Comparison of ENCODE assay signal across 26 cellular contexts in the genomic region with DNA sequence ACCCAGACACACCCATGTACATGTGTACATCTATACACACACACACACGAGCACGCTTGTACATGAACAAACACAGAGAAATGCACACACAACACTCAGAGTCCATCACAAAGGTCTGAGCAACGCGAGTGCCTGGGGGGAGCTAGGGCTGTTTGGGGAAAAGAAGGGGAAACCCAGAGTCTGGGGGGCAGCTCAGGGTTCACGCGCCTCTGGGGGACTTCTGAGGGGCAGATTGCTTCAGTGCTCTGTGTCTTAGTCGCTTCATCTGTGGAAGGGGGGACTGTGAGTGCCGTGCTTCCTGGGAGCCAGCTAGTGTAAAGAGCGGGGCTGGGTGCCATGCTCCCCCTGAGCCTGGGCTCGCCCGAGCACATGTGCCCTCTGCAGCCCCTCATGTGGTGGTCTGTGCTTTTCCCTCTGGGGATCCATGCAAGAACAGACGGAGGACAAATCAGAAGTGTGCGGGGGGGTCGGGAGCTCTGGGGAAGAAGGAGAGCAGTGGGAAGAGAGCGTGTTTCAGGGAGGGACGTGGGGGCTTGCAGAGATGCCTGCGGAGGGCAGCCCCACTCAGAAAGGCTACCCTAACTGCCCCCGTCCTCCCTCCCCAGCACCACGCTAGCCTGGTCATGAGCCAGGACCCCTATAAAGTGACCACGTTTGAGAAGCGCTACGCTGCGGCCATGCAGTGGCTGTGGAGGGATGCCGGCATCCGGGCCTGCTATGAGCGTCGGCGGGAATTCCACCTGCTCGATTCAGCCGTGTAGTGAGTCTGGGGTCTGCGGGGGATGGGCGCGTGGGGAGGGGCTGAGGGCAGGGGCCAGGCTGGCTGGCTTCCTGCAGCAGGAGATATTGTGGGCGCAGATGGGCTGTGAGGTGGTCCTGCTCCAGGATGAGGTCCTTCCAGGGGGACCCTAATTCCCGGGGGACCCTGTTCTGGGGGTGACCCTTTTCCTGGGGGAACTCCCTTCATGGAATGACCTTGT. TPM values are rescaled to one million over a fixed set of nuclear protein-coding genes. Genes with fewer than 3 reads are reported as not detected.
A peak's percentile ranks its signal among the peaks of the same experiment; 100 is the strongest.
DNase-seq lines count a peak whose midpoint lies in the region; ATAC-seq, FAIRE-seq and TF ChIP-seq lines count a peak whose summit lies in the region.
"Had no signal": no experiment of that assay in that cellular context is flagged by ENCODE, and none has a peak within 500 bp of the region (broad histone marks: within the 10 kb centered on the region; RNA-seq: fewer than 3 reads in every experiment).

No MANE protein-coding gene starts in this region.

- H3K27ac ChIP-seq in H9 (ENCODE audit: insufficient read length, low read depth, low read length) (no peak overlapping the region), K562 (ENCODE audit: extremely low read depth, low read depth, low read length) (no peak overlapping the region)
- H3K27ac ChIP-seq: A549, foreskin keratinocyte, KMS-11 had no signal

- no peak overlapping the region for H4K5ac ChIP-seq in H9 (ENCODE audit: insufficient read length, low read depth, low read length)

- no peak overlapping the region for H2BK5ac ChIP-seq in H9 (ENCODE audit: insufficient read length, low read length)

- H3K4me2 ChIP-seq in H9 (ENCODE audit: insufficient read depth, insufficient read length, low read length) (no peak overlapping the region), K562 (ENCODE audit: insufficient read depth, low read length) (no peak overlapping the region)
- H3K4me2 ChIP-seq: A549, KMS-11 had no signal

- peak overlapping the region; percentile 56 for H3K27ac Mint-ChIP-seq in T-helper 2 cell treated with Interferon-gamma antibody and Interleukin-4, amounts not matched to agents 5 μg/mL and 100 μg/mL, for 36 hours
- H3K27ac Mint-ChIP-seq in H9 = peak overlapping the region in 1 of 3 experiments; percentile 50; a peak in 2 of 7 replicates
- H3K27ac Mint-ChIP-seq in stimulated activated effector memory CD8-positive, alpha-beta T cell treated with anti-CD3 and anti-CD28 coated beads, Interleukin-12 subunit alpha, Interleukin-12 subunit beta, amount 100 ng/mL, for 72 hours = peak overlapping the region; percentile 60
- H3K27ac Mint-ChIP-seq: activated T-cell treated with anti-CD3 and anti-CD28 coated beads, Interleukin-2, amount 50 U/mL, for 24 hours; B cell; memory B cell had no signal

- ATAC-seq in K562 (no peak), GM21529 (IDR thresholded peaks at IDR 0.05; ENCODE audit: unreplicated experiment) (no peak)
- ATAC-seq in stimulated activated effector memory CD8-positive, alpha-beta T cell treated with anti-CD3 and anti-CD28 coated beads, Interleukin-12 subunit alpha, Interleukin-12 subunit beta, amount 100 ng/mL, for 72 hours = no peak
- ATAC-seq: A549, foreskin keratinocyte, SK-N-SH treated with all-trans-retinoic acid at 6 μM for 48 hours had no signal

- POLR2A ChIA-PET in K562 (lab: Yijun Ruan, JAX) = no interaction called here

- no peak for DNase-seq in T-helper 2 cell treated with Interferon-gamma antibody and Interleukin-4, amounts not matched to agents 5 μg/mL and 100 μg/mL, for 36 hours (ENCODE audit: low spot score)
- no peak for DNase-seq in T-helper 2 cell
- no peak for DNase-seq in H9
- no peak for DNase-seq in K562 (ENCODE audit: extremely low read depth in 1 of 4, low spot score in 3 of 4)
- DNase-seq in stimulated activated effector memory CD8-positive, alpha-beta T cell treated with anti-CD3 and anti-CD28 coated beads, Interleukin-12 subunit alpha, Interleukin-12 subunit beta, amount 100 ng/mL, for 72 hours (ENCODE audit: low spot score in 2 of 2) = no peak
- DNase-seq in NCI-H2107 treated with DMSO at 0.1 percent for 48 hours (lab: John Stamatoyannopoulos, UW; ENCODE audit: unreplicated experiment) = no peak
- DNase-seq in GM12892 (ENCODE audit: insufficient read length) = no peak
- DNase-seq: activated CD8-positive, alpha-beta memory T cell treated with anti-CD3 and anti-CD28 coated beads for 24 hours; activated naive CD4-positive, alpha-beta T cell; activated T-cell treated with anti-CD3 and anti-CD28 coated beads, Interleukin-2, amount 50 U/mL, for 24 hours; effector CD8-positive, alpha-beta T cell; foreskin keratinocyte; MV-4-11; NCI-H187; NCI-H526 treated with DMSO at 0.1 percent for 48 hours; nucleus accumbens; RPMI8226; T1000; upper lobe of left lung had no signal

- no peak overlapping the region; the same call in 1 of the 2 replicates for H3K14ac ChIP-seq in H9 (ENCODE audit: insufficient read depth, low read length)

- no peak for TF ChIP-seq POLR2A in K562 (conservative IDR thresholded peaks at IDR 0.05)
- no peak for TF ChIP-seq POLR2A in GM12892 (IDR thresholded peaks at IDR 0.05; ENCODE audit: low read depth, low read length)

- TF ChIP-seq RAD21 in K562 (CRISPR knock-in tag; conservative IDR thresholded peaks at IDR 0.05 in 1 of 2, IDR thresholded peaks at IDR 0.05 in 1 of 2) = no peak

- no peak for TF ChIP-seq CTCF in H9 (conservative IDR thresholded peaks at IDR 0.05)
- TF ChIP-seq CTCF in K562 (IDR thresholded peaks at IDR 0.05 in 2 of 3, conservative IDR thresholded peaks at IDR 0.05 in 1 of 3; ENCODE audit: insufficient read depth in 2 of 3, low read depth in 1 of 3, low read length in 3 of 3) = no peak

- H3K4ac ChIP-seq in H9 (ENCODE audit: low read depth, low read length) = no peak overlapping the region

- H3K9me3 ChIP-seq in H9 (ENCODE audit: control insufficient read depth, low read depth, low read length) (no peaks in the 10 kb centered on the region), K562 (replicated peaks; ENCODE audit: control insufficient read depth, insufficient read depth, low read depth, low read length) (no peaks in the 10 kb centered on the region)
- H3K9me3 ChIP-seq: A549, upper lobe of left lung had no signal

- H3K4me3 Mint-ChIP-seq in T-helper 2 cell treated with Interferon-gamma antibody and Interleukin-4, amounts not matched to agents 5 μg/mL and 100 μg/mL, for 36 hours = no peak overlapping the region
- no peak overlapping the region for H3K4me3 Mint-ChIP-seq in H9
- no peak overlapping the region for H3K4me3 Mint-ChIP-seq in stimulated activated effector memory CD8-positive, alpha-beta T cell treated with anti-CD3 and anti-CD28 coated beads, Interleukin-12 subunit alpha, Interleukin-12 subunit beta, amount 100 ng/mL, for 72 hours
- H3K4me3 Mint-ChIP-seq: activated T-cell treated with anti-CD3 and anti-CD28 coated beads, Interleukin-2, amount 50 U/mL, for 24 hours; B cell; memory B cell had no signal

- H3K23me2 ChIP-seq in H9 (ENCODE audit: insufficient read length, low read depth, low read length, poor library complexity, severe bottlenecking) = no peaks in the 10 kb centered on the region

- H3K27me3 Mint-ChIP-seq in T-helper 2 cell treated with Interferon-gamma antibody and Interleukin-4, amounts not matched to agents 5 μg/mL and 100 μg/mL, for 36 hours (ENCODE audit: low read depth) = no peaks in the 10 kb centered on the region
- peaks cover 11% of the 10 kb centered on the region for H3K27me3 Mint-ChIP-seq in H9 (ENCODE audit: low read depth)
- H3K27me3 Mint-ChIP-seq: activated T-cell treated with anti-CD3 and anti-CD28 coated beads, Interleukin-2, amount 50 U/mL, for 24 hours had no signal

- peaks cover 17% of the 10 kb centered on the region for H3K4me1 Mint-ChIP-seq in T-helper 2 cell treated with Interferon-gamma antibody and Interleukin-4, amounts not matched to agents 5 μg/mL and 100 μg/mL, for 36 hours (ENCODE audit: low read depth)
- peaks cover 6 to 15% of the 10 kb centered on the region in 2 experiments for H3K4me1 Mint-ChIP-seq in H9
- H3K4me1 Mint-ChIP-seq in stimulated activated effector memory CD8-positive, alpha-beta T cell treated with anti-CD3 and anti-CD28 coated beads, Interleukin-12 subunit alpha, Interleukin-12 subunit beta, amount 100 ng/mL, for 72 hours = peaks cover 21% of the 10 kb centered on the region

- H2BK15ac ChIP-seq in H9 (ENCODE audit: low read depth, low read length) = no peak overlapping the region

- no peak overlapping the region for H2AK5ac ChIP-seq in H9 (ENCODE audit: insufficient read length, low read length)

- no peak overlapping the region for H2BK12ac ChIP-seq in H9 (ENCODE audit: insufficient read length, low read depth, low read length)

- no peak overlapping the region for H3K23ac ChIP-seq in H9 (ENCODE audit: insufficient read length, low read depth, low read length)

- H3K27me3 ChIP-seq in H9 (ENCODE audit: insufficient read depth, low read length) = no peaks in the 10 kb centered on the region
- no peaks in the 10 kb centered on the region; a peak in 1 of 5 replicates for H3K27me3 ChIP-seq in K562 (ENCODE audit: control insufficient read depth in 2 of 2, insufficient read depth in 2 of 2, low read length in 2 of 2)
- H3K27me3 ChIP-seq: foreskin keratinocyte, upper lobe of left lung had no signal

- no peak overlapping the region for H2BK20ac ChIP-seq in H9 (ENCODE audit: low read depth, low read length, poor library complexity, severe bottlenecking)

- CTCF ChIA-PET in K562 (lab: Yijun Ruan, JAX; ENCODE audit: low intra/inter-chr PET ratio) = no interaction called here

- H3K4me3 ChIP-seq in K562 = no peak overlapping the region
- H3K4me3 ChIP-seq: A549, upper lobe of left lung had no signal

- no peaks in the 10 kb centered on the region for H3K9me3 Mint-ChIP-seq in T-helper 2 cell treated with Interferon-gamma antibody and Interleukin-4, amounts not matched to agents 5 μg/mL and 100 μg/mL, for 36 hours
- H3K9me3 Mint-ChIP-seq in H9 = peaks cover 3 to 5% of the 10 kb centered on the region in 2 experiments; a peak in 2 of 5 replicates
- H3K9me3 Mint-ChIP-seq in stimulated activated effector memory CD8-positive, alpha-beta T cell treated with anti-CD3 and anti-CD28 coated beads, Interleukin-12 subunit alpha, Interleukin-12 subunit beta, amount 100 ng/mL, for 72 hours = no peaks in the 10 kb centered on the region
- H3K9me3 Mint-ChIP-seq: activated T-cell treated with anti-CD3 and anti-CD28 coated beads, Interleukin-2, amount 50 U/mL, for 24 hours; memory B cell had no signal

- no CpG with 5 or more reads among the region's 35 CpGs for WGBS in H9 (ENCODE audit: extremely low coverage, insufficient read length, low lambda C conversion rate)
- WGBS in K562 (ENCODE audit: insufficient coverage, low coverage, missing lambda C conversion rate) = 69% methylated on average over 34 of the region's 35 CpGs

- H3K79me2 ChIP-seq in H9 (ENCODE audit: insufficient read depth, low read length) = no peaks in the 10 kb centered on the region
- H3K79me2 ChIP-seq in K562 (ENCODE audit: control insufficient read depth, insufficient read depth, low read length) = peaks cover 3% of the 10 kb centered on the region; the same call in 1 of the 3 replicates

- in situ Hi-C loops in K562 (cut with MboI) = no loop called here

- no peaks in the 10 kb centered on the region for H4K20me1 ChIP-seq in H9 (ENCODE audit: control insufficient read depth, insufficient read depth, insufficient read length)
- no peaks in the 10 kb centered on the region for H4K20me1 ChIP-seq in K562 (replicated peaks; ENCODE audit: control insufficient read depth, insufficient read depth, low read length)

- intact Hi-C loops in K562 (cut with micrococcal nuclease) = no loop called here

- H3K36me3 ChIP-seq in K562 (ENCODE audit: control insufficient read depth, insufficient read depth, low read length) = no peaks in the 10 kb centered on the region

- peak overlapping the region; percentile 31 for H2BK120ac ChIP-seq in H9 (ENCODE audit: low read depth, low read length, poor library complexity, severe bottlenecking)

- H3K56ac ChIP-seq in H9 (ENCODE audit: insufficient read length, low read depth, low read length) = no peak overlapping the region

- no peak for TF ChIP-seq EP300 in K562 (IDR thresholded peaks at IDR 0.05; ENCODE audit: low read length)

- H3K79me1 ChIP-seq in H9 (ENCODE audit: insufficient read depth, low read depth, low read length, poor library complexity, severe bottlenecking) = no peaks in the 10 kb centered on the region

- H3K9me1 ChIP-seq in K562 (ENCODE audit: control insufficient read depth, insufficient read depth, low read length) = no peaks in the 10 kb centered on the region

- no peak overlapping the region for H3T11ph ChIP-seq in H9 (ENCODE audit: low read length)

- FAIRE-seq in K562 (lab: Jason Lieb, UNC) = no peak
- FAIRE-seq in GM12892 (lab: Jason Lieb, UNC) = no peak
- FAIRE-seq: A549 had no signal

- no peak overlapping the region for H4K8ac ChIP-seq in H9 (replicated peaks; ENCODE audit: insufficient read length, low read depth, low read length)

- H3K4me1 ChIP-seq in H9 (ENCODE audit: insufficient read depth, low read length) (no peaks in the 10 kb centered on the region), K562 (replicated peaks in 1 of 2; ENCODE audit: control insufficient read depth in 2 of 2, insufficient read depth in 2 of 2, low read length in 2 of 2) (peaks cover 0 to 30% of the 10 kb centered on the region in 2 experiments; a peak in 3 of 5 replicates)

- H2AFZ ChIP-seq in H9 (ENCODE audit: low read length) (no peak overlapping the region), K562 (ENCODE audit: low read depth, low read length) (no peak overlapping the region)

- H3K9ac ChIP-seq in H9 (ENCODE audit: extremely low read depth, insufficient read length, low read length) (no peak overlapping the region), K562 (ENCODE audit: insufficient read depth in 1 of 2, low read depth in 2 of 2, low read length in 2 of 2) (no peak overlapping the region)
- H3K9ac ChIP-seq: KMS-11 had no signal

- no TSS peak for BruUV-seq in K562 (replicated peaks; lab: Mats Ljungman, UMichigan)

- H4K91ac ChIP-seq in H9 (ENCODE audit: insufficient read length, low read depth, low read length) = no peak overlapping the region

- H3K18ac ChIP-seq in H9 (ENCODE audit: insufficient read length, low read depth, low read length) = no peak overlapping the region

- peaks cover 33% of the 10 kb centered on the region for H3K36me3 Mint-ChIP-seq in T-helper 2 cell treated with Interferon-gamma antibody and Interleukin-4, amounts not matched to agents 5 μg/mL and 100 μg/mL, for 36 hours (ENCODE audit: low read depth)
- H3K36me3 Mint-ChIP-seq in H9 (ENCODE audit: insufficient read depth in 1 of 3, low read depth in 3 of 3) = no peaks in the 10 kb centered on the region
- peaks cover 58% of the 10 kb centered on the region for H3K36me3 Mint-ChIP-seq in stimulated activated effector memory CD8-positive, alpha-beta T cell treated with anti-CD3 and anti-CD28 coated beads, Interleukin-12 subunit alpha, Interleukin-12 subunit beta, amount 100 ng/mL, for 72 hours
- H3K36me3 Mint-ChIP-seq: memory B cell had no signal

RNA-seq across cellular contexts. Expression of a gene that starts 14.0 kb away (rescaled TPM):
- 0.20 TPM in 1 of 2 replicates, not detected in the other for total RNA-seq in H9 (2021)
- 0.35 TPM in 1 of 2 replicates, not detected in the other for total RNA-seq in K562 (2011; cell fraction: chromatin; rRNA removed; ENCODE audit: low replicate concordance)
- total RNA-seq in K562 (2011; cell fraction: nucleolus; rRNA removed) = 0.13 and 0.17 TPM in 2 replicates
- not detected in 2 replicates for total RNA-seq in K562 (2011; cell fraction: nucleoplasm; rRNA removed)
- 0.09 TPM in 1 of 2 replicates, not detected in the other for total RNA-seq in K562 (2014; rRNA removed)
- 0.07 and 0.13 TPM in 2 replicates for total RNA-seq in K562 (2014; rRNA removed; fragmentation: Illumina TruSeq; extraction: Trizol)
- total RNA-seq in K562 (2015; rRNA removed; fragmentation: Illumina TruSeq; extraction: Trizol) = 0.19 and 0.22 TPM in 2 replicates
- 0.13 and 0.24 TPM in 2 replicates for total RNA-seq in K562 (2021)
- polyA plus RNA-seq in K562 (2011; rRNA removed) = 0.19 and 0.22 TPM in 2 replicates
- polyA plus RNA-seq in K562 (2011; cell fraction: cytosol; rRNA removed) = 0.18 and 0.25 TPM in 2 replicates
- polyA plus RNA-seq in K562 (2011; cell fraction: nucleus; rRNA removed) = 0.29 and 0.40 TPM in 2 replicates
- 0.65 and 0.76 TPM in 2 replicates for polyA plus RNA-seq in K562 (2012)
- 0.10 and 0.22 TPM in 2 replicates for polyA plus RNA-seq in K562 (2014; fragmentation: Illumina TruSeq; extraction: Trizol)
- polyA plus RNA-seq in K562 (2014; fragmentation: Nextera tagmentation; extraction: Ambion mirVana) = under 1 TPM in 1 of 2 experiments, not detected in 1; 0.03 TPM
- polyA plus RNA-seq in K562 (2014; rRNA removed) = 0.11 and 0.35 TPM in 2 replicates
- 0.27 TPM in 1 of 2 replicates, not detected in the other for polyA minus RNA-seq in K562 (2011; rRNA and poly(A)+ RNA removed)
- polyA minus RNA-seq in K562 (2011; cell fraction: cytosol; rRNA and poly(A)+ RNA removed) = not detected in 2 replicates
- 0.13 TPM in 1 of 2 replicates, not detected in the other for polyA minus RNA-seq in K562 (2011; cell fraction: nucleus; rRNA and poly(A)+ RNA removed)
- 24.1 TPM for polyA plus RNA-seq in GM12892 (2012; ENCODE audit: missing spikeins)

RNA-seq across cellular contexts. Expression of a gene that starts 28.8 kb away (rescaled TPM):
- total RNA-seq in H9 (2021) (not detected in 2 replicates), K562 (2014; rRNA removed) (not detected in 2 replicates), K562 (2014; rRNA removed; fragmentation: Illumina TruSeq; extraction: Trizol) (not detected in 2 replicates), K562 (2015; rRNA removed; fragmentation: Illumina TruSeq; extraction: Trizol) (not detected in 2 replicates), K562 (2021) (0.18 and 0.27 TPM in 2 replicates)
- total RNA-seq in K562 (2011; cell fraction: chromatin; rRNA removed; ENCODE audit: low replicate concordance) = not detected in 2 replicates
- total RNA-seq in K562 (2011; cell fraction: nucleolus; rRNA removed) = not detected in 2 replicates
- not detected in 2 replicates for total RNA-seq in K562 (2011; cell fraction: nucleoplasm; rRNA removed)
- polyA plus RNA-seq in K562 (2011; rRNA removed) (not detected in 2 replicates), K562 (2014; fragmentation: Illumina TruSeq; extraction: Trizol) (not detected in 2 replicates), K562 (2014; fragmentation: Nextera tagmentation; extraction: Ambion mirVana) (not detected), K562 (2014; rRNA removed) (0.07 TPM in 1 of 2 replicates, not detected in the other)
- polyA plus RNA-seq in K562 (2011; cell fraction: cytosol; rRNA removed) = 0.04 TPM in 1 of 2 replicates, not detected in the other
- polyA plus RNA-seq in K562 (2011; cell fraction: nucleus; rRNA removed) = 0.08 and 0.53 TPM in 2 replicates
- not detected in 2 replicates for polyA plus RNA-seq in K562 (2012)
- polyA minus RNA-seq in K562 (2011; rRNA and poly(A)+ RNA removed) = not detected in 2 replicates
- polyA minus RNA-seq in K562 (2011; cell fraction: cytosol; rRNA and poly(A)+ RNA removed) = not detected in 2 replicates
- polyA minus RNA-seq in K562 (2011; cell fraction: nucleus; rRNA and poly(A)+ RNA removed) = 0.13 TPM in 1 of 2 replicates, not detected in the other
- polyA plus RNA-seq in GM12892 (2012; ENCODE audit: missing spikeins) = 3.2 TPM
- total RNA-seq: HT-29 had no signal

RNA-seq across cellular contexts. Expression of a gene that starts 35.9 kb away (rescaled TPM):
- 94.8 and 100 TPM in 2 replicates for total RNA-seq in H9 (2021)
- total RNA-seq in K562 (2011; cell fraction: chromatin; rRNA removed; ENCODE audit: low replicate concordance) = 48.8 and 166 TPM in 2 replicates
- 171 and 189 TPM in 2 replicates for total RNA-seq in K562 (2011; cell fraction: nucleolus; rRNA removed)
- total RNA-seq in K562 (2011; cell fraction: nucleoplasm; rRNA removed) = 87.3 and 91.6 TPM in 2 replicates
- 49.3 and 79.1 TPM in 2 replicates for total RNA-seq in K562 (2014; rRNA removed)
- total RNA-seq in K562 (2014; rRNA removed; fragmentation: Illumina TruSeq; extraction: Trizol) = 11.6 and 20.2 TPM in 2 replicates
- total RNA-seq in K562 (2015; rRNA removed; fragmentation: Illumina TruSeq; extraction: Trizol) = 39.7 and 47.4 TPM in 2 replicates
- total RNA-seq in K562 (2021) = 120 and 126 TPM in 2 replicates
- polyA plus RNA-seq in K562 (2011; rRNA removed) = 39.6 and 55.9 TPM in 2 replicates
- polyA plus RNA-seq in K562 (2011; cell fraction: cytosol; rRNA removed) = 53.3 and 119 TPM in 2 replicates
- 113 and 190 TPM in 2 replicates for polyA plus RNA-seq in K562 (2011; cell fraction: nucleus; rRNA removed)
- 69.1 and 86.6 TPM in 2 replicates for polyA plus RNA-seq in K562 (2012)
- 25.6 and 56.1 TPM in 2 replicates for polyA plus RNA-seq in K562 (2014; fragmentation: Illumina TruSeq; extraction: Trizol)
- 1 to 10 TPM; 3.8 to 5.9 TPM for polyA plus RNA-seq in K562 (2014; fragmentation: Nextera tagmentation; extraction: Ambion mirVana)
- 58.0 and 62.8 TPM in 2 replicates for polyA plus RNA-seq in K562 (2014; rRNA removed)
- polyA minus RNA-seq in K562 (2011; rRNA and poly(A)+ RNA removed) = 11.0 and 30.4 TPM in 2 replicates
- polyA minus RNA-seq in K562 (2011; cell fraction: cytosol; rRNA and poly(A)+ RNA removed) = 50.3 and 58.3 TPM in 2 replicates
- polyA minus RNA-seq in K562 (2011; cell fraction: nucleus; rRNA and poly(A)+ RNA removed) = 23.9 and 31.8 TPM in 2 replicates
- 18.2 TPM for polyA plus RNA-seq in GM12892 (2012; ENCODE audit: missing spikeins)

RNA-seq across cellular contexts. Expression of a gene that starts 55.7 kb away (rescaled TPM):
- 23.1 and 24.0 TPM in 2 replicates for total RNA-seq in H9 (2021)
- 18.8 and 42.3 TPM in 2 replicates for total RNA-seq in K562 (2011; cell fraction: chromatin; rRNA removed; ENCODE audit: low replicate concordance)
- total RNA-seq in K562 (2011; cell fraction: nucleolus; rRNA removed) = 20.7 and 22.8 TPM in 2 replicates
- total RNA-seq in K562 (2011; cell fraction: nucleoplasm; rRNA removed) = 12.6 and 17.6 TPM in 2 replicates
- 14.5 and 19.3 TPM in 2 replicates for total RNA-seq in K562 (2014; rRNA removed)
- 7.0 and 12.7 TPM in 2 replicates for total RNA-seq in K562 (2014; rRNA removed; fragmentation: Illumina TruSeq; extraction: Trizol)
- 13.4 and 16.5 TPM in 2 replicates for total RNA-seq in K562 (2015; rRNA removed; fragmentation: Illumina TruSeq; extraction: Trizol)
- total RNA-seq in K562 (2021) = 24.3 and 24.8 TPM in 2 replicates
- 3.6 and 9.7 TPM in 2 replicates for polyA plus RNA-seq in K562 (2011; rRNA removed)
- polyA plus RNA-seq in K562 (2011; cell fraction: cytosol; rRNA removed) = 11.1 and 14.7 TPM in 2 replicates
- polyA plus RNA-seq in K562 (2011; cell fraction: nucleus; rRNA removed) = 18.1 and 22.6 TPM in 2 replicates
- 22.6 and 23.5 TPM in 2 replicates for polyA plus RNA-seq in K562 (2012)
- polyA plus RNA-seq in K562 (2014; fragmentation: Illumina TruSeq; extraction: Trizol) = 23.5 and 24.5 TPM in 2 replicates
- under 1 TPM; 0.18 to 0.21 TPM for polyA plus RNA-seq in K562 (2014; fragmentation: Nextera tagmentation; extraction: Ambion mirVana)
- 16.6 and 18.2 TPM in 2 replicates for polyA plus RNA-seq in K562 (2014; rRNA removed)
- 1.6 and 10.8 TPM in 2 replicates for polyA minus RNA-seq in K562 (2011; rRNA and poly(A)+ RNA removed)
- polyA minus RNA-seq in K562 (2011; cell fraction: cytosol; rRNA and poly(A)+ RNA removed) = 10.8 and 11.5 TPM in 2 replicates
- 4.6 and 5.7 TPM in 2 replicates for polyA minus RNA-seq in K562 (2011; cell fraction: nucleus; rRNA and poly(A)+ RNA removed)
- polyA plus RNA-seq in GM12892 (2012; ENCODE audit: missing spikeins) = 3.7 TPM
